ENCODE assay signal across 8 cellular contexts in genomic region chr6:15663057-15663638, GRCh38. TPM values are rescaled to one million over a fixed set of nuclear protein-coding genes. Genes with fewer than 3 reads are reported as not detected.
DNase-seq lines count a peak whose midpoint lies in the region; ATAC-seq and TF ChIP-seq lines count a peak whose summit lies in the region.

No MANE protein-coding gene starts in this region.

- DNase-seq in COLO829 (ENCODE audit: low spot score) (peak; percentile 91), OCI-LY7 (ENCODE audit: low spot score) (no peak), OCI-M2 (lab: John Stamatoyannopoulos, UW; ENCODE audit: unreplicated experiment) (no peak)
- no peak for DNase-seq in activated CD4-positive, CD25-positive, alpha-beta regulatory T cell (lab: John Stamatoyannopoulos, UW)

- no peaks in the 10 kb centered on the region for H3K27me3 ChIP-seq in muscle layer of colon (ENCODE audit: control insufficient read depth in 1 of 2, insufficient read depth in 2 of 2, low read length in 2 of 2)

- H4K20me1 ChIP-seq in OCI-LY7 (ENCODE audit: insufficient read depth, low read length): no peaks in the 10 kb centered on the region

- H3K9ac ChIP-seq in muscle layer of colon (ENCODE audit: low read length): no peak overlapping the region

- peak overlapping the region; percentile 96 for H3K4me2 ChIP-seq in OCI-LY7 (ENCODE audit: low read length)

- H3K4me3 ChIP-seq in OCI-LY7 (ENCODE audit: low read depth, low read length, poor library complexity, severe bottlenecking) (peak overlapping the region; percentile 75), muscle layer of colon (ENCODE audit: low read depth in 1 of 2, low read length in 2 of 2) (peak overlapping the region; percentile 71 to 93)

- TF ChIP-seq CTCF in OCI-LY7 (conservative IDR thresholded peaks at IDR 0.05; ENCODE audit: low read length): no peak

- H3K4me1 ChIP-seq in OCI-LY7 (ENCODE audit: insufficient read depth, low read length, poor library complexity, severe bottlenecking) (peaks cover 33% of the 10 kb centered on the region), muscle layer of colon (ENCODE audit: insufficient read depth, low read length) (peaks cover 13% of the 10 kb centered on the region)

- H3K36me3 ChIP-seq in OCI-LY7 (ENCODE audit: insufficient read depth, low read length) (no peaks in the 10 kb centered on the region; the same call in 1 of the 2 replicates), muscle layer of colon (ENCODE audit: insufficient read depth, low read length) (no peaks in the 10 kb centered on the region)

- H2AFZ ChIP-seq in OCI-LY7 (ENCODE audit: low read length): peak overlapping the region; percentile 78

- intact Hi-C loops in OCI-LY7 (cut with micrococcal nuclease; ENCODE audit: unreplicated experiment): loop anchor here (10.0 kb wide), 1 partner anchor 472 kb away; no protein-coding TSS in a partner anchor
- intact Hi-C loops in dendritic cell treated with granulocyte-macrophage colony-stimulating factor and Interleukin-4, amounts not matched to agents 40 ng/mL and 50 ng/mL, for 4 days (cut with micrococcal nuclease): no loop called here

- H3K79me2 ChIP-seq in OCI-LY7 (ENCODE audit: insufficient read depth, low read depth, low read length): peaks cover 16% of the 10 kb centered on the region; the same call in 1 of the 2 replicates

- H3K9me3 ChIP-seq in OCI-LY7 (ENCODE audit: low read length) (no peaks in the 10 kb centered on the region), muscle layer of colon (ENCODE audit: low read length) (no peaks in the 10 kb centered on the region)

- H3K9me3 Mint-ChIP-seq in dendritic cell treated with granulocyte-macrophage colony-stimulating factor and Interleukin-4, amounts not matched to agents 40 ng/mL and 50 ng/mL, for 4 days: no peaks in the 10 kb centered on the region

- H3K4me3 Mint-ChIP-seq in dendritic cell treated with granulocyte-macrophage colony-stimulating factor and Interleukin-4, amounts not matched to agents 40 ng/mL and 50 ng/mL, for 4 days: peak overlapping the region; percentile 81

- no TSS peak for BruUV-seq in OCI-LY7 (replicated peaks; lab: Mats Ljungman, UMichigan)

- peaks cover 30% of the 10 kb centered on the region for H3K4me1 Mint-ChIP-seq in dendritic cell treated with granulocyte-macrophage colony-stimulating factor and Interleukin-4, amounts not matched to agents 40 ng/mL and 50 ng/mL, for 4 days (ENCODE audit: low read depth)

- CTCF ChIA-PET in OCI-LY7 (lab: Charles Lee; ENCODE audit: unreplicated experiment): interaction anchor here (0.6 kb wide), 1 partner anchor 1939 kb away, joined by 4 read pairs; no protein-coding TSS in a partner anchor

- peak overlapping the region; percentile 57 for H3K27ac Mint-ChIP-seq in dendritic cell treated with granulocyte-macrophage colony-stimulating factor and Interleukin-4, amounts not matched to agents 40 ng/mL and 50 ng/mL, for 4 days

- H3K36me3 Mint-ChIP-seq in dendritic cell treated with granulocyte-macrophage colony-stimulating factor and Interleukin-4, amounts not matched to agents 40 ng/mL and 50 ng/mL, for 4 days (ENCODE audit: low read depth): peaks cover 15% of the 10 kb centered on the region

- peak overlapping the region; percentile 48 for H3K27ac ChIP-seq in OCI-LY7 (ENCODE audit: low read depth, low read length, poor library complexity, severe bottlenecking)
- peak overlapping the region; percentile 85 for H3K27ac ChIP-seq in muscle layer of colon (ENCODE audit: low read depth, low read length)

- POLR2A ChIA-PET in OCI-LY7 (lab: Charles Lee): interaction anchor here (0.7 to 1.2 kb wide), 4 partner anchors 11 to 1551 kb away, joined by 3 to 5 read pairs (median 3); no protein-coding TSS in a partner anchor

- H3K9me2 ChIP-seq in OCI-LY7 (ENCODE audit: insufficient read depth, low read length): no peaks in the 10 kb centered on the region

- peak; percentile 59 for ATAC-seq in GM21390 (IDR thresholded peaks at IDR 0.05; ENCODE audit: unreplicated experiment)
- ATAC-seq in HG02981 (IDR thresholded peaks at IDR 0.05; ENCODE audit: unreplicated experiment): no peak

- peaks cover 2% of the 10 kb centered on the region for H3K27me3 Mint-ChIP-seq in dendritic cell treated with granulocyte-macrophage colony-stimulating factor and Interleukin-4, amounts not matched to agents 40 ng/mL and 50 ng/mL, for 4 days

RNA-seq across cellular contexts. Expression of gene DTNBP1, which starts 0.3 kb away (rescaled TPM):
- total RNA-seq in OCI-LY7 (2014; rRNA removed; shearing (Covaris generic)): 9.8 and 10.9 TPM in 2 replicates
- 24.0 and 28.0 TPM in 2 replicates for total RNA-seq in OCI-LY7 (2022)
